Comparison of ENCODE assay signal across 1 cellular context in the genomic region with DNA sequence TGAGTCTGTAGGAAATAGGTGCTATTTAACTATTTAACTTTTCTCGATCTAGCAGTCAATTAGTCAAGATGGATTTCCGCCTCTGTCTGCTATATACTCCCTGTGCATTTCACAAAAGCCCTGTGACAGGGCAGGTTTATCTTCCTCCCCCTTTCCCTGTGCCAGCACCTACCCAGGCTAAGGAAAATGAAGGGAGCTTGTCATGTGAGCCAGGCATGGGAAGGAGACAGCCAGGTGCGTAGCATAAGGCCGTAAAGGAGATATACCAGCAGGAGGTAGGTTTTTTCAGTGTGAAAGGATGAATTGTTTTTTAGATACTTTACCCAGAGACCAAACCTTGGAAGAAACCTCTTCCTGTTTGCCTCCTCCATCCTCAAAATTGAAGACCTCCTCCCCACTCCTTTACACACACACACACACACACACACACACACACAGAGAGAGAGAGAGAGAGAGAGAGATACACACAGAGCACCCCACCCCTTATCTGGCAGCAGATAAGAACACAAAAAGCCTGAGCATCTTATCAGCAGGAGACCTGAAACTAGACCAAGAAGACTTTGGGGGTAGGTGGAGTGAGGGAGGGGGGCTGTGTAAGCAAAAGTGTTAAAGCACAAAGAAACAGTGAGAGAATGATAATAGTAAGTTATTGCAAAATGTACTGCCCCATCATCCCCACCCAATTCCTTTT.
TF ChIP-seq lines count a peak whose summit lies in the region.

No MANE protein-coding gene starts in this region.

TF ChIP-seq in GM23338, 12 proteins besides CTCF, POLR2A, EP300 and RAD21 (continued from another document):
- TF ChIP-seq STAT1 (IDR thresholded peaks at IDR 0.05; ENCODE audit: unreplicated experiment) (no peak), ZNF331 (CRISPR knock-in tag; IDR thresholded peaks at IDR 0.05; ENCODE audit: low read depth) (no peak)
